In the genomic region with DNA sequence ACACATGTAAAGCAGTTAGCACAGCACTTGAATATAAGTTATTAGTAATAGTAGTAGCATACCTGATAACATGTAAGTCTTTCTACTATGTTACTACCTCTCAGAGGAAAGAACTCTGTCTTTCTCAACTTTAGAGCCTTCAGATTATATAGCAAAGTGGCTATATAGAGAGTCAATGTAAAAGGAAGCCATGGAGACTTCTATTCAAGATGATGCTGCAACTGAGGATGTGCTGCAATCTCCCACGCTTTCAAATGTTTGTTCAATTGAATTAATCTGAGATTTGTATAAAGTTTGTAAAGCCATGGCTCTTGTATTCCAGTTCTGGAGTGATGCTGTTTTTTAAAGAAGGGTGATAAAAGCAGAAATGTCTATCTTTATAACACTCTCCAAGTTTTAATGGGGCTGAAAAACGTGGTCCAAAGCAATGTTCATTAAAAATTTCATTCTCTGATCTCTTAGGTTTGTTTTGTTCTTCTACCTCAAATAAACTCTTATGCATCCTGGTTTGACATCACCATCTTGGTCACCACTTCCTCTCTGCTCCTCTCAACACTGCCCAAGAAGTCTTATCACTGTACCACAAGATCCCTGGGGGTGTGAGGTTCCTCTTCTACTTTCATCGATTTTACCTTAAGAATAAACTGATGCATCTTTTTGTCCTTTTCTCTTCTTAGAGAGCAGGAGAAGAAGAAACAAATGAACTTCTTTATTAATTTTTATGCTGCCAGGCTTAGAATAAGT, we compare ENCODE assay signal across 9 cellular contexts. TPM values are rescaled to one million over a fixed set of nuclear protein-coding genes. Genes with fewer than 3 reads are reported as not detected.
DNase-seq lines count a peak whose midpoint lies in the region; ATAC-seq and TF ChIP-seq lines count a peak whose summit lies in the region.
"Had no signal": no experiment of that assay in that cellular context is flagged by ENCODE, and none has a peak within 500 bp of the region (broad histone marks: within the 10 kb centered on the region; RNA-seq: fewer than 3 reads in every experiment).

No MANE protein-coding gene starts in this region.

- TF ChIP-seq EP300 in upper lobe of left lung (IDR thresholded peaks at IDR 0.05): no peak

- H3K27me3 Mint-ChIP-seq in activated T-cell treated with anti-CD3 and anti-CD28 coated beads, Interleukin-2, amount 50 U/mL, for 72 hours (ENCODE audit: low read depth): no peaks in the 10 kb centered on the region

- H3K36me3 ChIP-seq in Peyer's patch (no peaks in the 10 kb centered on the region), upper lobe of left lung (no peaks in the 10 kb centered on the region)

- H3K4me3 ChIP-seq in Peyer's patch: no peak overlapping the region
- no peak overlapping the region for H3K4me3 ChIP-seq in upper lobe of left lung

- TF ChIP-seq CTCF in Peyer's patch (IDR thresholded peaks at IDR 0.05) (no peak), upper lobe of left lung (IDR thresholded peaks at IDR 0.05) (no peak)

- H3K27ac ChIP-seq in Peyer's patch (peak overlapping the region in 2 of 4 donors; percentile 4 to 44), upper lobe of left lung (no peak overlapping the region)

- TF ChIP-seq POLR2A in Peyer's patch (IDR thresholded peaks at IDR 0.05) (no peak), upper lobe of left lung (IDR thresholded peaks at IDR 0.05) (no peak)

- H3K27me3 ChIP-seq in Peyer's patch: no peaks in the 10 kb centered on the region
- no peaks in the 10 kb centered on the region for H3K27me3 ChIP-seq in upper lobe of left lung

- DNase-seq in activated T-cell treated with anti-CD3 and anti-CD28 coated beads, Interleukin-2, amount 50 U/mL, for 72 hours: peak in 1 of 2 donors; percentile 6
- no peak for DNase-seq in activated T-cell treated with anti-CD3 and anti-CD28 coated beads, Interleukin-2, amount 50 U/mL, for 1 hour
- DNase-seq in Peyer's patch: peak in 2 of 3 donors; percentile 61
- DNase-seq in stimulated activated naive CD8-positive, alpha-beta T cell treated with anti-CD3 and anti-CD28 coated beads, Interleukin-15, Interleukin-2, amounts not matched to agents 100 U/mL and 50 U/mL, for 24 hours: no peak
- no peak for DNase-seq in cortex of kidney (lab: John Stamatoyannopoulos, UW)
- no peak for DNase-seq in NCI-H526 (lab: John Stamatoyannopoulos, UW)
- DNase-seq in upper lobe of left lung: no peak

- no peaks in the 10 kb centered on the region for H3K9me3 ChIP-seq in Peyer's patch
- no peaks in the 10 kb centered on the region for H3K9me3 ChIP-seq in upper lobe of left lung

- peaks cover 0 to 3% of the 10 kb centered on the region in 2 donors for H3K9me3 Mint-ChIP-seq in activated T-cell treated with anti-CD3 and anti-CD28 coated beads, Interleukin-2, amount 50 U/mL, for 72 hours

- no peak overlapping the region for H3K4me3 Mint-ChIP-seq in activated T-cell treated with anti-CD3 and anti-CD28 coated beads, Interleukin-2, amount 50 U/mL, for 72 hours

- ATAC-seq in activated T-cell treated with anti-CD3 and anti-CD28 coated beads, Interleukin-2, amount 50 U/mL, for 72 hours (replicated peaks in 1 of 2): peak; percentile 53 to 63
- ATAC-seq in HG02798 (IDR thresholded peaks at IDR 0.05; ENCODE audit: poor library complexity, unreplicated experiment): peak; percentile 56
- peak; percentile 86 for ATAC-seq in stimulated activated naive CD8-positive, alpha-beta T cell treated with anti-CD3 and anti-CD28 coated beads, Interleukin-15, Interleukin-2, amounts not matched to agents 100 U/mL and 50 U/mL, for 24 hours
- no peak for ATAC-seq in upper lobe of left lung (ENCODE audit: low FRiP score in 2 of 2)
- ATAC-seq: sciatic nerve had no signal

- peaks cover 32% of the 10 kb centered on the region for H3K4me1 Mint-ChIP-seq in activated T-cell treated with anti-CD3 and anti-CD28 coated beads, Interleukin-2, amount 50 U/mL, for 72 hours (ENCODE audit: low read depth)

- WGBS in upper lobe of left lung, 2 donors: 52 to 62% methylated on average over 3 of the region's 3 CpGs

- no peaks in the 10 kb centered on the region for H3K36me3 Mint-ChIP-seq in activated T-cell treated with anti-CD3 and anti-CD28 coated beads, Interleukin-2, amount 50 U/mL, for 72 hours (ENCODE audit: insufficient read depth in 2 of 2)

- no peaks in the 10 kb centered on the region for H3K4me1 ChIP-seq in Peyer's patch
- H3K4me1 ChIP-seq in upper lobe of left lung: no peaks in the 10 kb centered on the region

- H3K27ac Mint-ChIP-seq in activated T-cell treated with anti-CD3 and anti-CD28 coated beads, Interleukin-2, amount 50 U/mL, for 72 hours: no peak overlapping the region

RNA-seq across cellular contexts. Expression of a gene that starts 40.6 kb away (rescaled TPM):
- under 1 TPM; 0.31 to 0.35 TPM for total RNA-seq in activated T-cell treated with anti-CD3 and anti-CD28 coated beads, Interleukin-2, amount 50 U/mL, for 72 hours
- total RNA-seq in Peyer's patch: 10 to 100 TPM in 1 of 4 donors, not detected in 3; 18.2 TPM
- not detected for total RNA-seq in upper lobe of left lung

Comparison
In these comparisons a context has a peak if more than half of its experiments do, and no peak if none do; other contexts are left out.
1. ATAC-seq: peak in activated T-cell treated with anti-CD3 and anti-CD28 coated beads, Interleukin-2, amount 50 U/mL, for 72 hours (2 of 2), HG02798 (single experiment) and stimulated activated naive CD8-positive, alpha-beta T cell treated with anti-CD3 and anti-CD28 coated beads, Interleukin-15, Interleukin-2, amounts not matched to agents 100 U/mL and 50 U/mL, for 24 hours (single experiment); none in upper lobe of left lung (0 of 2).
2. DNase-seq: peak in Peyer's patch (2 of 3); none in activated T-cell treated with anti-CD3 and anti-CD28 coated beads, Interleukin-2, amount 50 U/mL, for 1 hour (single experiment), stimulated activated naive CD8-positive, alpha-beta T cell treated with anti-CD3 and anti-CD28 coated beads, Interleukin-15, Interleukin-2, amounts not matched to agents 100 U/mL and 50 U/mL, for 24 hours (single experiment), cortex of kidney (single experiment), NCI-H526 (0 of 2) and upper lobe of left lung (0 of 2).